ENCODE assay signal across 9 cellular contexts in the genomic region with DNA sequence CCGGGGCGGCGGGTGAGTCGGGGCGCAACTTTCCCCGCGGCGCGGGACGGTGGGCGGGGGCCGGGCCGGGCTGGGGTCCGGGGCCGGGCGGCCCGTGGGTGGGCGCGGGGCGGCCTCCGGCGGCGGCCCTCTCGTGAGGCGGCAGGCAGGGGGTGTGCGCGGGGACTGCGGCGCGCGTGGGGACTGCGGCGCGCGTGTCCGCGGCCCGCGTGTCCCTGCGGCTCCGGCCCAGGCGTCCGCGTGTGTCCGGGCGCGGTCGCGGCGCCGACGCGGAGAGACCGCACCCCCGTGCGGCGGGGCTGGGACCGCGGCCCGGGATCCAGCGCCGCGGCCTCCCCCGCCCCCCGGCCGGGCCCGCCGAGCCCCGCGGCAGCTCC. TPM values are rescaled to one million over a fixed set of nuclear protein-coding genes. Genes with fewer than 3 reads are reported as not detected.
DNase-seq lines count a peak whose midpoint lies in the region; ATAC-seq and TF ChIP-seq lines count a peak whose summit lies in the region.
"Had no signal": no experiment of that assay in that cellular context is flagged by ENCODE, and none has a peak within 500 bp of the region (broad histone marks: within the 10 kb centered on the region; RNA-seq: fewer than 3 reads in every experiment).

No MANE protein-coding gene starts in this region.

- no peaks in the 10 kb centered on the region for H3K36me3 ChIP-seq in BLaER1

- H3K4me1 ChIP-seq in BLaER1, result peaks cover 38% of the 10 kb centered on the region

- H3K4me1 Mint-ChIP-seq in activated naive CD8-positive, alpha-beta T cell treated with anti-CD3 and anti-CD28 coated beads for 36 hours, result peaks cover 21% of the 10 kb centered on the region
- peaks cover 19% of the 10 kb centered on the region for H3K4me1 Mint-ChIP-seq in activated CD8-positive, alpha-beta memory T cell treated with anti-CD3 and anti-CD28 coated beads, Interleukin-2, amount 10 ng/mL, durations not matched to agents 7 days and 5 days

- peak overlapping the region; percentile 60 for H3K27ac ChIP-seq in BLaER1

- peak; percentile 1 for ATAC-seq in left lobe of liver
- ATAC-seq in GM18873 (IDR thresholded peaks at IDR 0.05; ENCODE audit: low FRiP score, unreplicated experiment), result no peak
- ATAC-seq in activated CD8-positive, alpha-beta memory T cell treated with anti-CD3 and anti-CD28 coated beads, Interleukin-2, amount 10 ng/mL, durations not matched to agents 7 days and 5 days, result no peak

- peak overlapping the region; percentile 99 for H3K4me2 ChIP-seq in BLaER1

- no peaks in the 10 kb centered on the region for H3K9me3 Mint-ChIP-seq in activated naive CD8-positive, alpha-beta T cell treated with anti-CD3 and anti-CD28 coated beads for 36 hours
- H3K9me3 Mint-ChIP-seq in activated CD8-positive, alpha-beta memory T cell treated with anti-CD3 and anti-CD28 coated beads, Interleukin-2, amount 10 ng/mL, durations not matched to agents 7 days and 5 days (ENCODE audit: low read depth), result no peaks in the 10 kb centered on the region
- H3K9me3 Mint-ChIP-seq: dendritic cell treated with granulocyte-macrophage colony-stimulating factor and Interleukin-4, amounts not matched to agents 40 ng/mL and 50 ng/mL, for 4 days had no signal

- DNase-seq in HEK293T (ENCODE audit: extremely low spot score) (peak; percentile 39), left lobe of liver (ENCODE audit: low spot score) (no peak), COR-L47 (lab: John Stamatoyannopoulos, UW) (no peak), SIG-M5 treated with dmso at 0.1 percent for 504 hours (lab: John Stamatoyannopoulos, UW; ENCODE audit: unreplicated experiment) (no peak)
- DNase-seq in activated naive CD8-positive, alpha-beta T cell treated with anti-CD3 and anti-CD28 coated beads for 36 hours, result peak; percentile 15
- no peak for DNase-seq in activated CD8-positive, alpha-beta memory T cell treated with anti-CD3 and anti-CD28 coated beads, Interleukin-2, amount 10 ng/mL, durations not matched to agents 7 days and 5 days

- H4K20me1 ChIP-seq in BLaER1, result peaks cover 64% of the 10 kb centered on the region

- H3K27me3 Mint-ChIP-seq in activated naive CD8-positive, alpha-beta T cell treated with anti-CD3 and anti-CD28 coated beads for 36 hours, result peaks cover 8% of the 10 kb centered on the region
- peaks cover 20% of the 10 kb centered on the region for H3K27me3 Mint-ChIP-seq in activated CD8-positive, alpha-beta memory T cell treated with anti-CD3 and anti-CD28 coated beads, Interleukin-2, amount 10 ng/mL, durations not matched to agents 7 days and 5 days

- H3K4me3 Mint-ChIP-seq in activated naive CD8-positive, alpha-beta T cell treated with anti-CD3 and anti-CD28 coated beads for 36 hours, result no peak overlapping the region
- no peak overlapping the region for H3K4me3 Mint-ChIP-seq in activated CD8-positive, alpha-beta memory T cell treated with anti-CD3 and anti-CD28 coated beads, Interleukin-2, amount 10 ng/mL, durations not matched to agents 7 days and 5 days

- POLR2A ChIA-PET in HEK293T (lab: Yijun Ruan, JAX), result no interaction called here

- H3K4me3 ChIP-seq in BLaER1, result peak overlapping the region; percentile 81

- no peak overlapping the region for H3K27ac Mint-ChIP-seq in activated naive CD8-positive, alpha-beta T cell treated with anti-CD3 and anti-CD28 coated beads for 36 hours
- no peak overlapping the region for H3K27ac Mint-ChIP-seq in activated CD8-positive, alpha-beta memory T cell treated with anti-CD3 and anti-CD28 coated beads, Interleukin-2, amount 10 ng/mL, durations not matched to agents 7 days and 5 days

- H3K9ac ChIP-seq in BLaER1, result peak overlapping the region; percentile 78

- H3K9me3 ChIP-seq in BLaER1, result no peaks in the 10 kb centered on the region

- no peaks in the 10 kb centered on the region for H3K36me3 Mint-ChIP-seq in activated naive CD8-positive, alpha-beta T cell treated with anti-CD3 and anti-CD28 coated beads for 36 hours
- H3K36me3 Mint-ChIP-seq in activated CD8-positive, alpha-beta memory T cell treated with anti-CD3 and anti-CD28 coated beads, Interleukin-2, amount 10 ng/mL, durations not matched to agents 7 days and 5 days, result no peaks in the 10 kb centered on the region

- H3K27me3 ChIP-seq in BLaER1, result peaks cover 47% of the 10 kb centered on the region

- CTCF ChIA-PET in HEK293T (lab: Yijun Ruan, JAX), result no interaction called here
- CTCF ChIA-PET in activated CD8-positive, alpha-beta memory T cell treated with anti-CD3 and anti-CD28 coated beads, Interleukin-2, amount 10 ng/mL, durations not matched to agents 7 days and 5 days (lab: Charles Lee), result interaction anchor here (1.0 to 1.8 kb wide), 2 partner anchors 230 to 304 kb away, joined by 3 to 6 read pairs; no protein-coding TSS in a partner anchor

TF ChIP-seq in HEK293T, 16 proteins besides CTCF, POLR2A, EP300 and RAD21:
- TF ChIP-seq ZNF384 (IDR thresholded peaks at IDR 0.05) (no peak), NFRKB (IDR thresholded peaks at IDR 0.05) (no peak)

RNA-seq across cellular contexts. Expression of gene PLXNA1, which starts 0.3 kb away (rescaled TPM):
- 1 to 10 TPM; 6.6 to 7.5 TPM for total RNA-seq in activated naive CD8-positive, alpha-beta T cell treated with anti-CD3 and anti-CD28 coated beads for 36 hours
- total RNA-seq in left lobe of liver, result 3.4 TPM
- 10 to 100 TPM in 1 of 2 experiments, 1 to 10 TPM in 1; 4.6 to 15.0 TPM for total RNA-seq in activated CD8-positive, alpha-beta memory T cell treated with anti-CD3 and anti-CD28 coated beads, Interleukin-2, amount 10 ng/mL, durations not matched to agents 7 days and 5 days

Comparison
In these comparisons a context has a peak if more than half of its experiments do, and no peak if none do; other contexts are left out.
1. DNase-seq: peak in HEK293T (single experiment) and activated naive CD8-positive, alpha-beta T cell treated with anti-CD3 and anti-CD28 coated beads for 36 hours (single experiment); none in left lobe of liver (single experiment), activated CD8-positive, alpha-beta memory T cell treated with anti-CD3 and anti-CD28 coated beads, Interleukin-2, amount 10 ng/mL, durations not matched to agents 7 days and 5 days (single experiment), COR-L47 (single experiment) and SIG-M5 treated with dmso at 0.1 percent for 504 hours (single experiment).